8 cellular contexts compared by ENCODE assay signal in genomic region chr3:151156618-151157216, GRCh38. TPM values are rescaled to one million over a fixed set of nuclear protein-coding genes. Genes with fewer than 3 reads are reported as not detected.
DNase-seq lines count a peak whose midpoint lies in the region; ATAC-seq and TF ChIP-seq lines count a peak whose summit lies in the region.

No MANE protein-coding gene starts in this region.

- no peak overlapping the region for H3K27ac ChIP-seq in SJCRH30
- H3K27ac ChIP-seq in neural progenitor cell = no peak overlapping the region

- no peak overlapping the region for H2AFZ ChIP-seq in neural progenitor cell (replicated peaks)

- ATAC-seq in esophagus mucosa = peak; percentile 52

- peaks cover 2% of the 10 kb centered on the region for H3K27me3 Mint-ChIP-seq in neural progenitor cell (ENCODE audit: insufficient read depth, low read depth)

- no peak overlapping the region for H3K9ac ChIP-seq in neural progenitor cell

- H3K79me2 ChIP-seq in neural progenitor cell (ENCODE audit: low read depth) = no peaks in the 10 kb centered on the region

- peak; percentile 57 for DNase-seq in stimulated activated CD4-positive, alpha-beta T cell treated with anti-CD3 and anti-CD28 coated beads, Interleukin-4, amount 100 ng/mL, for 24 hours
- DNase-seq in stimulated activated CD4-positive, alpha-beta T cell treated with anti-CD3 and anti-CD28 coated beads, Interleukin-12 subunit alpha, Interleukin-12 subunit beta, amount 100 ng/mL, for 4 hours = no peak
- DNase-seq in HAP-1 (ENCODE audit: low spot score in 2 of 2) = peak; percentile 66 to 81
- DNase-seq in MV-4-11 (lab: John Stamatoyannopoulos, UW) = peak; percentile 54
- peak; percentile 33 to 73 for DNase-seq in SJCRH30
- DNase-seq in neural progenitor cell (ENCODE audit: low spot score) = peak; percentile 85
- DNase-seq in putamen (ENCODE audit: low spot score) = no peak

- TF ChIP-seq CTCF in neural progenitor cell (IDR thresholded peaks at IDR 0.05) = peak; percentile 73

- peaks cover 10% of the 10 kb centered on the region for H3K36me3 Mint-ChIP-seq in neural progenitor cell

- H3K9me3 Mint-ChIP-seq in neural progenitor cell = no peaks in the 10 kb centered on the region

- no peak overlapping the region for H3K27ac Mint-ChIP-seq in neural progenitor cell

- peaks cover 7% of the 10 kb centered on the region for H3F3A ChIP-seq in neural progenitor cell (ENCODE audit: low read depth)

- H3K36me3 ChIP-seq in HAP-1 (replicated peaks) (0 out of 2 replicates have a peak, but pooled peaks cover 8% of the 10 kb centered on the region), SJCRH30 (no peaks in the 10 kb centered on the region), neural progenitor cell (peaks cover 3% of the 10 kb centered on the region)

- H3K4me3 ChIP-seq in HAP-1 (no peak overlapping the region), SJCRH30 (no peak overlapping the region), neural progenitor cell (no peak overlapping the region)

- no peaks in the 10 kb centered on the region for H4K20me1 ChIP-seq in neural progenitor cell (ENCODE audit: low read depth)

- no peak overlapping the region for H3K4me3 Mint-ChIP-seq in neural progenitor cell

- H3K4me1 ChIP-seq in HAP-1 (peaks cover 20% of the 10 kb centered on the region), SJCRH30 (peaks cover 5% of the 10 kb centered on the region; the same call in 1 of the 2 replicates), neural progenitor cell (peaks cover 13% of the 10 kb centered on the region)

- H3K27me3 ChIP-seq in HAP-1 (ENCODE audit: low read depth) = no peaks in the 10 kb centered on the region
- no peaks in the 10 kb centered on the region; the same call in 1 of the 2 replicates for H3K27me3 ChIP-seq in SJCRH30
- H3K27me3 ChIP-seq in neural progenitor cell = no peaks in the 10 kb centered on the region

- H3K9me3 ChIP-seq in HAP-1 (no peaks in the 10 kb centered on the region), SJCRH30 (replicated peaks) (no peaks in the 10 kb centered on the region), neural progenitor cell (ENCODE audit: low read depth) (no peaks in the 10 kb centered on the region)

- in situ Hi-C loops in HAP-1 (cut with MboI; ENCODE audit: low sequenced_read_pairs) = loop anchor here (10.0 to 25.0 kb wide), 2 partner anchors 372 to 619 kb away; partner anchors contain the start of genes EIF2A and SERP1

- H3K4me1 Mint-ChIP-seq in neural progenitor cell = peaks cover 8% of the 10 kb centered on the region

- H3K4me2 ChIP-seq in neural progenitor cell = no peak overlapping the region

RNA-seq across cellular contexts. Expression of gene GPR171, which starts 46.3 kb away (rescaled TPM):
- total RNA-seq in SJCRH30 (2014; rRNA removed; shearing (Covaris generic)) = not detected in 2 replicates
- total RNA-seq in esophagus mucosa (0.32 TPM), neural progenitor cell (ENCODE audit: low replicate concordance) (not detected in 2 replicates)

Comparison
In these comparisons a context has a peak if more than half of its experiments do, and no peak if none do; other contexts are left out.
1. DNase-seq: peak in stimulated activated CD4-positive, alpha-beta T cell treated with anti-CD3 and anti-CD28 coated beads, Interleukin-4, amount 100 ng/mL, for 24 hours (single experiment), HAP-1 (2 of 2), MV-4-11 (single experiment), SJCRH30 (2 of 2) and neural progenitor cell (single experiment); none in stimulated activated CD4-positive, alpha-beta T cell treated with anti-CD3 and anti-CD28 coated beads, Interleukin-12 subunit alpha, Interleukin-12 subunit beta, amount 100 ng/mL, for 4 hours (single experiment) and putamen (single experiment).